17 cellular contexts compared by ENCODE assay signal in genomic region chr3:65642903-65643302, GRCh38.
DNase-seq lines count a peak whose midpoint lies in the region; ATAC-seq, FAIRE-seq and TF ChIP-seq lines count a peak whose summit lies in the region.
"Had no signal": no experiment of that assay in that cellular context is flagged by ENCODE, and none has a peak within 500 bp of the region (broad histone marks: within the 10 kb centered on the region; RNA-seq: fewer than 3 reads in every experiment).

No MANE protein-coding gene starts in this region.

- H3K9me3 ChIP-seq in astrocyte (ENCODE audit: insufficient read depth, low read depth, low read length) (no peaks in the 10 kb centered on the region), heart right ventricle (peaks cover 0 to 27% (median 17%) of the 10 kb centered on the region in 11 donors), gastrocnemius medialis (no peaks in the 10 kb centered on the region)

- H2AFZ ChIP-seq in astrocyte (ENCODE audit: low read depth, low read length) = no peak overlapping the region

- no peak for FAIRE-seq in astrocyte (lab: Jason Lieb, UNC)

- TF ChIP-seq CTCF in astrocyte (IDR thresholded peaks at IDR 0.05; ENCODE audit: insufficient read depth, low read depth, low read length) (no peak), heart right ventricle (IDR thresholded peaks at IDR 0.05) (no peak), gastrocnemius medialis (IDR thresholded peaks at IDR 0.05 in 4 of 5, conservative IDR thresholded peaks at IDR 0.05 in 1 of 5) (no peak)

- no peak for TF ChIP-seq POLR2A in gastrocnemius medialis (IDR thresholded peaks at IDR 0.05)

- WGBS in heart right ventricle, 2 donors = 21 to 35% methylated on average over 1 of the region's 1 CpG

- no peak overlapping the region for H3K9ac ChIP-seq in astrocyte (ENCODE audit: low read length)

- H3K4me3 ChIP-seq in astrocyte (ENCODE audit: insufficient read depth, low read depth, low read length) (no peak overlapping the region), heart right ventricle (no peak overlapping the region), gastrocnemius medialis (no peak overlapping the region)
- H3K4me3 ChIP-seq: Peyer's patch, SK-N-MC had no signal

- H3K27ac Mint-ChIP-seq in astrocyte (ENCODE audit: unreplicated experiment) = peak overlapping the region; percentile 88
- H3K27ac Mint-ChIP-seq: H9 had no signal

- ATAC-seq in heart right ventricle = peak in 6 of 8 donors; percentile 37 to 65 (median 58)
- ATAC-seq in gastrocnemius medialis = no peak
- ATAC-seq in GM21786 (IDR thresholded peaks at IDR 0.05; ENCODE audit: unreplicated experiment) = no peak

- H3K36me3 Mint-ChIP-seq in astrocyte (ENCODE audit: low read depth, unreplicated experiment) = peaks cover 3% of the 10 kb centered on the region

- in situ Hi-C loops in G401 (cut with HindIII; ENCODE audit: low sequenced_read_pairs) (no loop called here), gastrocnemius medialis (cut with MboI; ENCODE audit: low sequenced_read_pairs in 4 of 4) (no loop called here)

- H3K9me3 Mint-ChIP-seq in astrocyte (ENCODE audit: unreplicated experiment) = peaks cover 10% of the 10 kb centered on the region

- DNase-seq in G401 (ENCODE audit: low spot score) (peak; percentile 75), astrocyte (ENCODE audit: low read depth) (no peak), heart right ventricle (no peak), occipital lobe (lab: John Stamatoyannopoulos, UW) (peak; percentile 27), gastrocnemius medialis (no peak), UCSD-AML1 (lab: John Stamatoyannopoulos, UW; ENCODE audit: unreplicated experiment) (no peak), GM19240 (ENCODE audit: insufficient read length, low spot score) (no peak)
- DNase-seq: DMS79 treated with DMSO at 0.1 percent for 48 hours, H9, NCI-H1048, NCI-H1436, NCI-H1930, NCI-H526 treated with DMSO at 0.1 percent for 48 hours, Peyer's patch had no signal

- H4K20me1 ChIP-seq in astrocyte (ENCODE audit: insufficient read depth, low read length) = peaks cover 10% of the 10 kb centered on the region

- H3K27ac ChIP-seq in astrocyte (ENCODE audit: low read depth, low read length) (no peak overlapping the region), heart right ventricle (peak overlapping the region in 3 of 10 donors; percentile 17 to 32 (median 27)), gastrocnemius medialis (no peak overlapping the region)
- H3K27ac ChIP-seq: C4-2B, Peyer's patch, SK-N-MC had no signal

- H3K36me3 ChIP-seq in astrocyte (ENCODE audit: insufficient read depth, low read length) (no peaks in the 10 kb centered on the region), heart right ventricle (no peaks in the 10 kb centered on the region), gastrocnemius medialis (no peaks in the 10 kb centered on the region)
- H3K36me3 ChIP-seq: Peyer's patch had no signal

- H3K27me3 ChIP-seq in astrocyte (ENCODE audit: insufficient read depth, low read length) (no peaks in the 10 kb centered on the region), heart right ventricle (no peaks in the 10 kb centered on the region), gastrocnemius medialis (no peaks in the 10 kb centered on the region)
- H3K27me3 ChIP-seq: Peyer's patch had no signal

- no peaks in the 10 kb centered on the region for H3K4me1 ChIP-seq in astrocyte (ENCODE audit: insufficient read depth, low read length)
- peaks cover 0 to 36% (median 17%) of the 10 kb centered on the region in 9 donors for H3K4me1 ChIP-seq in heart right ventricle
- H3K4me1 ChIP-seq in gastrocnemius medialis = peaks cover 0 to 13% of the 10 kb centered on the region in 2 donors
- H3K4me1 ChIP-seq: Peyer's patch had no signal

- no peaks in the 10 kb centered on the region for H3K79me2 ChIP-seq in astrocyte (ENCODE audit: insufficient read depth, low read length)

- H3K4me1 Mint-ChIP-seq in astrocyte (ENCODE audit: low read depth, unreplicated experiment) = peaks cover 33% of the 10 kb centered on the region

- intact Hi-C loops in heart right ventricle (cut with DNase I) (no loop called here), gastrocnemius medialis (cut with DNase I; ENCODE audit: low total_unique reads) (no loop called here)

- no peak overlapping the region for H3K4me3 Mint-ChIP-seq in astrocyte (ENCODE audit: unreplicated experiment)
- H3K4me3 Mint-ChIP-seq: H9 had no signal

- no peaks in the 10 kb centered on the region for H3K27me3 Mint-ChIP-seq in astrocyte (ENCODE audit: low read depth, unreplicated experiment)

- H3K4me2 ChIP-seq in astrocyte (ENCODE audit: low read length) = no peak overlapping the region

Comparison
In these comparisons a context has a peak if more than half of its experiments do, and no peak if none do; other contexts are left out.
1. DNase-seq: peak in G401 (single experiment) and occipital lobe (single experiment); none in astrocyte (single experiment), heart right ventricle (0 of 2), gastrocnemius medialis (0 of 2), UCSD-AML1 (single experiment) and GM19240 (single experiment).
2. ATAC-seq: peak in heart right ventricle (6 of 8); none in gastrocnemius medialis (0 of 2) and GM21786 (single experiment).